Comparison of ENCODE assay signal across 26 cellular contexts in the genomic region with DNA sequence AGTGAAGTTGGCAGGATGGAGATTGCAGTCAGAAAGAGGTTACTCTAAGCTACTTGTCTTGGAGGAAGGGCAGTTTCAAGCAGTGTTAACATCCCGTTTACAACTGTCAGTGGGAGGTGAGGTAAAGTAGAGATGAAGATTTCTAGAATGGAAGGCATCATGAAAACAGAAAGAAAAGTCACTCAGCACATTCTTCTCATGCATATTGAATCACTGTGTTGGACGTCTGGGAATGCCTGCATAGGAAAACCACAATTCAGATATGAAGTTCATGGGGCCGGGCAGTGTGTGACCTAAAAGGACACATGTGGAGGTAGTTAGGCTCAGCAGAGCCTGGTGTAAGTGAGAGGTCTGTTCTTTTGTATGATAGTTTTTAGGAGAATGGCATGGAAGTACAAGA.
"Had no signal": no experiment of that assay in that cellular context is flagged by ENCODE, and none has a peak within 500 bp of the region (broad histone marks: within the 10 kb centered on the region; RNA-seq: fewer than 3 reads in every experiment).

No MANE protein-coding gene starts in this region.

- H3K4me1 ChIP-seq: esophagus muscularis mucosa, heart left ventricle, left lung, neural progenitor cell had no signal

- H3K36me3 ChIP-seq: thoracic aorta had no signal

- H3K9me3 ChIP-seq: thoracic aorta had no signal

- ATAC-seq: activated naive CD8-positive, alpha-beta T cell treated with anti-CD3 and anti-CD28 coated beads, Interleukin-2, amount 50 U/mL, for 24 hours; heart left ventricle; left lung; naive thymus-derived CD8-positive, alpha-beta T cell; sciatic nerve; stimulated activated memory B cell treated with anti-CD40 and anti-IgM and Interleukin-4, amounts not matched to agents 10 μg/mL and 1 μg/mL and 100 μg/mL, for 72 hours; T-helper 17 cell had no signal

- H3K27me3 Mint-ChIP-seq: activated CD4-positive, alpha-beta memory T cell treated with anti-CD3 and anti-CD28 coated beads for 36 hours; activated naive CD8-positive, alpha-beta T cell treated with anti-CD3 and anti-CD28 coated beads, Interleukin-2, amount 50 U/mL, for 24 hours; brain; stimulated activated memory B cell treated with anti-CD40 and anti-IgM and Interleukin-4, amounts not matched to agents 10 μg/mL and 1 μg/mL and 100 μg/mL, for 72 hours; T-helper 17 cell; type B pancreatic cell had no signal

- H3K27ac Mint-ChIP-seq: activated CD4-positive, alpha-beta memory T cell treated with anti-CD3 and anti-CD28 coated beads for 36 hours; activated naive CD8-positive, alpha-beta T cell treated with anti-CD3 and anti-CD28 coated beads, Interleukin-2, amount 50 U/mL, for 24 hours; mesothelial cell of epicardium; naive thymus-derived CD8-positive, alpha-beta T cell; neural progenitor cell; stimulated activated memory B cell treated with anti-CD40 and anti-IgM and Interleukin-4, amounts not matched to agents 10 μg/mL and 1 μg/mL and 100 μg/mL, for 72 hours; T-helper 17 cell; type B pancreatic cell had no signal

- H3K4me1 Mint-ChIP-seq: activated naive CD8-positive, alpha-beta T cell treated with anti-CD3 and anti-CD28 coated beads, Interleukin-2, amount 50 U/mL, for 24 hours; mesothelial cell of epicardium; naive thymus-derived CD8-positive, alpha-beta T cell; stimulated activated memory B cell treated with anti-CD40 and anti-IgM and Interleukin-4, amounts not matched to agents 10 μg/mL and 1 μg/mL and 100 μg/mL, for 72 hours; T-helper 17 cell had no signal

- H2AFZ ChIP-seq: neural progenitor cell had no signal

- H3K27me3 ChIP-seq: esophagus muscularis mucosa, heart left ventricle, left lung, neural progenitor cell had no signal

- FAIRE-seq: colon, endothelial cell of umbilical vein had no signal

- H3K9ac ChIP-seq: neural progenitor cell had no signal

- DNase-seq: activated CD4-positive, alpha-beta memory T cell treated with anti-CD3 and anti-CD28 coated beads for 36 hours; activated CD4-positive, alpha-beta T cell treated with anti-CD3 and anti-CD28 coated beads for 48 hours; activated effector memory CD4-positive, alpha-beta T cell treated with anti-CD3 and anti-CD28 coated beads, Interleukin-2, amount 50 U/mL, for 16 hours; activated naive CD4-positive, alpha-beta T cell treated with anti-CD3 and anti-CD28 coated beads, Interleukin-2, amount 50 U/mL, for 16 hours; activated naive CD8-positive, alpha-beta T cell treated with anti-CD3 and anti-CD28 coated beads, Interleukin-2, amount 50 U/mL, for 24 hours; activated T-cell treated with anti-CD3 and anti-CD28 coated beads, Interleukin-2, amount 50 U/mL, for 48 hours; anterior cingulate cortex; caudate nucleus; effector memory CD4-positive, alpha-beta T cell; heart left ventricle; left lung; naive thymus-derived CD8-positive, alpha-beta T cell; stimulated activated CD4-positive, alpha-beta T cell treated with anti-CD3 and anti-CD28 coated beads, Interleukin-15, amount 100 ng/mL, for 24 hours; SW 1271; T-helper 17 cell had no signal

- H3K27ac ChIP-seq: esophagus muscularis mucosa, heart left ventricle, left lung, neural progenitor cell, thoracic aorta had no signal

- H3K36me3 Mint-ChIP-seq: activated CD4-positive, alpha-beta memory T cell treated with anti-CD3 and anti-CD28 coated beads for 36 hours; stimulated activated memory B cell treated with anti-CD40 and anti-IgM and Interleukin-4, amounts not matched to agents 10 μg/mL and 1 μg/mL and 100 μg/mL, for 72 hours had no signal

- H3K4me2 ChIP-seq: neural progenitor cell, smooth muscle cell had no signal

- H3K4me3 ChIP-seq: esophagus muscularis mucosa, heart left ventricle, left lung, neural progenitor cell, smooth muscle cell, thoracic aorta had no signal

- H3K4me3 Mint-ChIP-seq: activated CD4-positive, alpha-beta memory T cell treated with anti-CD3 and anti-CD28 coated beads for 36 hours; activated naive CD8-positive, alpha-beta T cell treated with anti-CD3 and anti-CD28 coated beads, Interleukin-2, amount 50 U/mL, for 24 hours; brain; mesothelial cell of epicardium; naive thymus-derived CD8-positive, alpha-beta T cell; neural progenitor cell; stimulated activated memory B cell treated with anti-CD40 and anti-IgM and Interleukin-4, amounts not matched to agents 10 μg/mL and 1 μg/mL and 100 μg/mL, for 72 hours; T-helper 17 cell; type B pancreatic cell had no signal
